2 cellular contexts compared by ENCODE assay signal in genomic region chr4:47650584-47651130, GRCh38.
TF ChIP-seq lines count a peak whose summit lies in the region.

No MANE protein-coding gene starts in this region.

TF ChIP-seq in SK-N-SH treated with all-trans-retinoic acid at 6 μM for 48 hours, 23 proteins besides CTCF, POLR2A, EP300 and RAD21 (continued from another document):
- TF ChIP-seq, protein P1, sequence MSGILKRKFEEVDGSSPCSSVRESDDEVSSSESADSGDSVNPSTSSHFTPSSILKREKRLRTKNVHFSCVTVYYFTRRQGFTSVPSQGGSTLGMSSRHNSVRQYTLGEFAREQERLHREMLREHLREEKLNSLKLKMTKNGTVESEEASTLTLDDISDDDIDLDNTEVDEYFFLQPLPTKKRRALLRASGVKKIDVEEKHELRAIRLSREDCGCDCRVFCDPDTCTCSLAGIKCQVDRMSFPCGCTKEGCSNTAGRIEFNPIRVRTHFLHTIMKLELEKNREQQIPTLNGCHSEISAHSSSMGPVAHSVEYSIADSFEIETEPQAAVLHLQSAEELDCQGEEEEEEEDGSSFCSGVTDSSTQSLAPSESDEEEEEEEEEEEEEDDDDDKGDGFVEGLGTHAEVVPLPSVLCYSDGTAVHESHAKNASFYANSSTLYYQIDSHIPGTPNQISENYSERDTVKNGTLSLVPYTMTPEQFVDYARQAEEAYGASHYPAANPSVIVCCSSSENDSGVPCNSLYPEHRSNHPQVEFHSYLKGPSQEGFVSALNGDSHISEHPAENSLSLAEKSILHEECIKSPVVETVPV (CRISPR knock-in tag; IDR thresholded peaks at IDR 0.05): no peak
- TF ChIP-seq PPARA (CRISPR knock-in tag; IDR thresholded peaks at IDR 0.05; ENCODE audit: borderline replicate concordance) (no peak), POU6F1 (CRISPR knock-in tag; IDR thresholded peaks at IDR 0.05; ENCODE audit: borderline replicate concordance, low read depth) (no peak), ZFP3 (CRISPR knock-in tag; IDR thresholded peaks at IDR 0.05) (no peak), RARB (CRISPR knock-in tag; IDR thresholded peaks at IDR 0.05) (no peak), ISL1 (CRISPR knock-in tag; IDR thresholded peaks at IDR 0.05) (peak; percentile 91), SNAI2 (CRISPR knock-in tag; IDR thresholded peaks at IDR 0.05) (no peak), ZFP30 (CRISPR knock-in tag; IDR thresholded peaks at IDR 0.05) (no peak), CSDC2 (CRISPR knock-in tag; IDR thresholded peaks at IDR 0.05) (no peak), ARNTL (CRISPR knock-in tag; IDR thresholded peaks at IDR 0.05; ENCODE audit: borderline replicate concordance, low read depth) (no peak), ZNF70 (CRISPR knock-in tag; IDR thresholded peaks at IDR 0.05) (no peak)
- TF ChIP-seq, protein P2, sequence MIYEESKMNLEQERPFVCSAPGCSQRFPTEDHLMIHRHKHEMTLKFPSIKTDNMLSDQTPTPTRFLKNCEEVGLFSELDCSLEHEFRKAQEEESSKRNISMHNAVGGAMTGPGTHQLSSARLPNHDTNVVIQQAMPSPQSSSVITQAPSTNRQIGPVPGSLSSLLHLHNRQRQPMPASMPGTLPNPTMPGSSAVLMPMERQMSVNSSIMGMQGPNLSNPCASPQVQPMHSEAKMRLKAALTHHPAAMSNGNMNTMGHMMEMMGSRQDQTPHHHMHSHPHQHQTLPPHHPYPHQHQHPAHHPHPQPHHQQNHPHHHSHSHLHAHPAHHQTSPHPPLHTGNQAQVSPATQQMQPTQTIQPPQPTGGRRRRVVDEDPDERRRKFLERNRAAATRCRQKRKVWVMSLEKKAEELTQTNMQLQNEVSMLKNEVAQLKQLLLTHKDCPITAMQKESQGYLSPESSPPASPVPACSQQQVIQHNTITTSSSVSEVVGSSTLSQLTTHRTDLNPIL (CRISPR knock-in tag; IDR thresholded peaks at IDR 0.05; ENCODE audit: low read depth): 0 out of 2 replicates have a peak, but pooled peaks have one; percentile 37
- TF ChIP-seq, protein P3, sequence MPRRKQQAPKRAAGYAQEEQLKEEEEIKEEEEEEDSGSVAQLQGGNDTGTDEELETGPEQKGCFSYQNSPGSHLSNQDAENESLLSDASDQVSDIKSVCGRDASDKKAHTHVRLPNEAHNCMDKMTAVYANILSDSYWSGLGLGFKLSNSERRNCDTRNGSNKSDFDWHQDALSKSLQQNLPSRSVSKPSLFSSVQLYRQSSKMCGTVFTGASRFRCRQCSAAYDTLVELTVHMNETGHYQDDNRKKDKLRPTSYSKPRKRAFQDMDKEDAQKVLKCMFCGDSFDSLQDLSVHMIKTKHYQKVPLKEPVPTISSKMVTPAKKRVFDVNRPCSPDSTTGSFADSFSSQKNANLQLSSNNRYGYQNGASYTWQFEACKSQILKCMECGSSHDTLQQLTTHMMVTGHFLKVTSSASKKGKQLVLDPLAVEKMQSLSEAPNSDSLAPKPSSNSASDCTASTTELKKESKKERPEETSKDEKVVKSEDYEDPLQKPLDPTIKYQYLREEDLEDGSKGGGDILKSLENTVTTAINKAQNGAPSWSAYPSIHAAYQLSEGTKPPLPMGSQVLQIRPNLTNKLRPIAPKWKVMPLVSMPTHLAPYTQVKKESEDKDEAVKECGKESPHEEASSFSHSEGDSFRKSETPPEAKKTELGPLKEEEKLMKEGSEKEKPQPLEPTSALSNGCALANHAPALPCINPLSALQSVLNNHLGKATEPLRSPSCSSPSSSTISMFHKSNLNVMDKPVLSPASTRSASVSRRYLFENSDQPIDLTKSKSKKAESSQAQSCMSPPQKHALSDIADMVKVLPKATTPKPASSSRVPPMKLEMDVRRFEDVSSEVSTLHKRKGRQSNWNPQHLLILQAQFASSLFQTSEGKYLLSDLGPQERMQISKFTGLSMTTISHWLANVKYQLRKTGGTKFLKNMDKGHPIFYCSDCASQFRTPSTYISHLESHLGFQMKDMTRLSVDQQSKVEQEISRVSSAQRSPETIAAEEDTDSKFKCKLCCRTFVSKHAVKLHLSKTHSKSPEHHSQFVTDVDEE (CRISPR knock-in tag; IDR thresholded peaks at IDR 0.05): no peak

TF ChIP-seq in SK-N-SH, 30 proteins besides CTCF, POLR2A, EP300 and RAD21 (continued from another document):
- TF ChIP-seq, protein P4, sequence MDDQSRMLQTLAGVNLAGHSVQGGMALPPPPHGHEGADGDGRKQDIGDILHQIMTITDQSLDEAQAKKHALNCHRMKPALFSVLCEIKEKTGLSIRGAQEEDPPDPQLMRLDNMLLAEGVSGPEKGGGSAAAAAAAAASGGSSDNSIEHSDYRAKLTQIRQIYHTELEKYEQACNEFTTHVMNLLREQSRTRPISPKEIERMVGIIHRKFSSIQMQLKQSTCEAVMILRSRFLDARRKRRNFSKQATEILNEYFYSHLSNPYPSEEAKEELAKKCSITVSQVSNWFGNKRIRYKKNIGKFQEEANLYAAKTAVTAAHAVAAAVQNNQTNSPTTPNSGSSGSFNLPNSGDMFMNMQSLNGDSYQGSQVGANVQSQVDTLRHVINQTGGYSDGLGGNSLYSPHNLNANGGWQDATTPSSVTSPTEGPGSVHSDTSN (IDR thresholded peaks at IDR 0.05): no peak
- TF ChIP-seq TAF1 (IDR thresholded peaks at IDR 0.05; ENCODE audit: borderline replicate concordance, low read depth, low read length) (no peak), RCOR1 (IDR thresholded peaks at IDR 0.05; ENCODE audit: low read length) (no peak), ELF1 (IDR thresholded peaks at IDR 0.05) (no peak), ZBTB33 (IDR thresholded peaks at IDR 0.05; ENCODE audit: borderline replicate concordance, low read depth) (no peak)
- TF ChIP-seq, protein P5, sequence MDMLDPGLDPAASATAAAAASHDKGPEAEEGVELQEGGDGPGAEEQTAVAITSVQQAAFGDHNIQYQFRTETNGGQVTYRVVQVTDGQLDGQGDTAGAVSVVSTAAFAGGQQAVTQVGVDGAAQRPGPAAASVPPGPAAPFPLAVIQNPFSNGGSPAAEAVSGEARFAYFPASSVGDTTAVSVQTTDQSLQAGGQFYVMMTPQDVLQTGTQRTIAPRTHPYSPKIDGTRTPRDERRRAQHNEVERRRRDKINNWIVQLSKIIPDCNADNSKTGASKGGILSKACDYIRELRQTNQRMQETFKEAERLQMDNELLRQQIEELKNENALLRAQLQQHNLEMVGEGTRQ (IDR thresholded peaks at IDR 0.05; ENCODE audit: borderline replicate concordance, low read depth, low read length): no peak
